Comparison of ENCODE assay signal across 17 cellular contexts in genomic region chr15:68268405-68268804, GRCh38.
"Had no signal": no experiment of that assay in that cellular context is flagged by ENCODE, and none has a peak within 500 bp of the region (broad histone marks: within the 10 kb centered on the region; RNA-seq: fewer than 3 reads in every experiment).

No MANE protein-coding gene starts in this region.

- ATAC-seq: esophagus mucosa had no signal

- DNase-seq: activated CD4-positive, alpha-beta T cell treated with anti-CD3 and anti-CD28 coated beads for 1 hour; activated CD4-positive, alpha-beta T cell treated with anti-CD3 and anti-CD28 coated beads, Interleukin-2, amount 50 U/mL, for 4 hours; activated naive CD4-positive, alpha-beta T cell treated with Interleukin-2 at 50 U/mL for 16 hours; activated T-cell treated with anti-CD3 and anti-CD28 coated beads for 4 hours; aorta; endodermal cell; hippocampal formation; mesendoderm; nucleus accumbens; stimulated activated CD4-positive, alpha-beta T cell treated with anti-CD3 and anti-CD28 coated beads, Interleukin-4, amount 100 ng/mL, for 24 hours; stimulated activated naive CD4-positive, alpha-beta T cell; transverse colon had no signal

- H3K4me3 Mint-ChIP-seq: endodermal cell, nephron had no signal

- H3K9me3 ChIP-seq: right atrium auricular region, transverse colon had no signal

- H3K27ac Mint-ChIP-seq: endodermal cell, nephron had no signal

- H3K9me3 Mint-ChIP-seq: endodermal cell, nephron had no signal

- H3K4me3 ChIP-seq: right atrium auricular region, skin epidermis, transverse colon had no signal

- H3K27ac ChIP-seq: right atrium auricular region, transverse colon, VCaP had no signal

- H3K36me3 ChIP-seq: right atrium auricular region, transverse colon had no signal

- H3K27me3 ChIP-seq: right atrium auricular region had no signal
